Comparison of ENCODE assay signal across 11 cellular contexts in genomic region chr20:48919882-48920526, GRCh38. TPM values are rescaled to one million over a fixed set of nuclear protein-coding genes. Genes with fewer than 3 reads are reported as not detected.
DNase-seq lines count a peak whose midpoint lies in the region; ATAC-seq, FAIRE-seq and TF ChIP-seq lines count a peak whose summit lies in the region.
"Had no signal": no experiment of that assay in that cellular context is flagged by ENCODE, and none has a peak within 500 bp of the region (broad histone marks: within the 10 kb centered on the region; RNA-seq: fewer than 3 reads in every experiment).

No MANE protein-coding gene starts in this region.

- H3K9ac ChIP-seq in keratinocyte (ENCODE audit: control insufficient read depth, extremely low read depth, insufficient read depth, low read length): no peak overlapping the region

- no peak overlapping the region for H3K27ac Mint-ChIP-seq in MCF 10A (ENCODE audit: low read depth, unreplicated experiment)
- peak overlapping the region; percentile 98 for H3K27ac Mint-ChIP-seq in T-helper 17 cell

- intact Hi-C loops in MCF 10A (cut with micrococcal nuclease): loop anchor here (5.0 kb wide), 1 partner anchor 127 kb away; the partner anchor contains the start of gene CSE1L
- intact Hi-C loops in breast epithelium (cut with DNase I; ENCODE audit: low total_unique reads): no loop called here

- DNase-seq in MCF 10A (ENCODE audit: unreplicated experiment) (no peak), breast epithelium (ENCODE audit: low spot score in 2 of 2) (no peak), T-helper 17 cell (no peak), keratinocyte (ENCODE audit: low read depth, low spot score) (no peak), right atrium auricular region (ENCODE audit: low spot score) (no peak)

- H3K4me1 Mint-ChIP-seq in MCF 10A (ENCODE audit: insufficient read depth, unreplicated experiment): peaks cover 24% of the 10 kb centered on the region
- peaks cover 32% of the 10 kb centered on the region for H3K4me1 Mint-ChIP-seq in T-helper 17 cell

- TF ChIP-seq CTCF in MCF 10A (IDR thresholded peaks at IDR 0.05; ENCODE audit: unreplicated experiment): no peak
- TF ChIP-seq CTCF in breast epithelium (IDR thresholded peaks at IDR 0.05): no peak
- no peak for TF ChIP-seq CTCF in keratinocyte (optimal IDR thresholded peaks at IDR 0.05 in 1 of 3, IDR thresholded peaks at IDR 0.05 in 1 of 3, conservative IDR thresholded peaks at IDR 0.05 in 1 of 3; ENCODE audit: extremely low read depth in 1 of 3, insufficient read depth in 2 of 3, low read length in 3 of 3)
- no peak for TF ChIP-seq CTCF in right atrium auricular region (IDR thresholded peaks at IDR 0.05)

- no peaks in the 10 kb centered on the region for H3K9me1 ChIP-seq in keratinocyte (ENCODE audit: control insufficient read depth, extremely low read depth, insufficient read depth, low read length)

- FAIRE-seq in keratinocyte (lab: Jason Lieb, UNC): no peak
- FAIRE-seq: D721Med, endothelial cell of umbilical vein, islet of Langerhans had no signal

- H3K4me1 ChIP-seq in breast epithelium (peaks cover 0 to 10% of the 10 kb centered on the region in 2 donors), keratinocyte (ENCODE audit: control insufficient read depth, extremely low read depth, insufficient read depth, low read length) (peaks cover 19% of the 10 kb centered on the region), right atrium auricular region (peaks cover 0 to 24% of the 10 kb centered on the region in 2 donors)

- no peaks in the 10 kb centered on the region for H3K9me3 Mint-ChIP-seq in MCF 10A (ENCODE audit: unreplicated experiment)

- dilution Hi-C loops in keratinocyte (cut with MboI; ENCODE audit: extremely low pct_ligation_motif_present, low sequenced_read_pairs): loop anchor here (25.0 kb wide), 1 partner anchor 258 kb away; no protein-coding TSS in a partner anchor

- no peaks in the 10 kb centered on the region for H3K27me3 Mint-ChIP-seq in MCF 10A (ENCODE audit: insufficient read depth, unreplicated experiment)
- H3K27me3 Mint-ChIP-seq in T-helper 17 cell: peaks cover 4% of the 10 kb centered on the region

- H3K9me3 ChIP-seq in breast epithelium (no peaks in the 10 kb centered on the region), T-helper 17 cell (ENCODE audit: control insufficient read depth, low read length, poor library complexity, severe bottlenecking) (no peaks in the 10 kb centered on the region), keratinocyte (ENCODE audit: control insufficient read depth, low read depth, low read length) (no peaks in the 10 kb centered on the region), right atrium auricular region (no peaks in the 10 kb centered on the region)

- H3K4me3 Mint-ChIP-seq in MCF 10A (ENCODE audit: unreplicated experiment) (peak overlapping the region; percentile 82), T-helper 17 cell (peak overlapping the region; percentile 98)

- no peaks in the 10 kb centered on the region for H3K36me3 ChIP-seq in breast epithelium
- H3K36me3 ChIP-seq in keratinocyte (ENCODE audit: control insufficient read depth in 2 of 2, extremely low read depth in 1 of 2, insufficient read depth in 2 of 2, low read length in 2 of 2): no peaks in the 10 kb centered on the region
- no peaks in the 10 kb centered on the region for H3K36me3 ChIP-seq in right atrium auricular region

- H3K4me2 ChIP-seq in keratinocyte (ENCODE audit: control insufficient read depth, extremely low read depth, insufficient read depth, low read depth, low read length): peak overlapping the region; percentile 18

- peaks cover 3% of the 10 kb centered on the region for H4K20me1 ChIP-seq in keratinocyte (ENCODE audit: control insufficient read depth, extremely low read depth, insufficient read depth, low read length)

- no peak overlapping the region for H2AFZ ChIP-seq in keratinocyte (ENCODE audit: control insufficient read depth, low read length)

- POLR2A ChIA-PET in MCF 10A (lab: Yijun Ruan, JAX): interaction anchor here (1.8 kb wide), 1 partner anchor 15 kb away, joined by 3 read pairs; no protein-coding TSS in a partner anchor

- ATAC-seq in T-helper 17 cell (no peak), HG02759 (IDR thresholded peaks at IDR 0.05; ENCODE audit: unreplicated experiment) (no peak), SK-N-SH treated with all-trans-retinoic acid at 6 μM for 48 hours (no peak), HG03565 (IDR thresholded peaks at IDR 0.05; ENCODE audit: unreplicated experiment) (no peak)

- H3K4me3 ChIP-seq in breast epithelium (no peak overlapping the region), keratinocyte (ENCODE audit: control insufficient read depth in 2 of 3, extremely low read depth in 1 of 3, insufficient read depth in 2 of 3, low read depth in 1 of 3, low read length in 3 of 3) (no peak overlapping the region), right atrium auricular region (no peak overlapping the region)

- peaks cover 32% of the 10 kb centered on the region for H3K79me2 ChIP-seq in keratinocyte (ENCODE audit: control insufficient read depth, insufficient read depth, low read length)

- CTCF ChIA-PET in MCF 10A (lab: Yijun Ruan, JAX): interaction anchor here (0.6 to 1.7 kb wide), 4 partner anchors 14 to 262 kb away, joined by 3 to 5 read pairs (median 4); no protein-coding TSS in a partner anchor

- no peak for TF ChIP-seq POLR2A in breast epithelium (IDR thresholded peaks at IDR 0.05)

- no TSS peak for BruUV-seq in MCF 10A (replicated peaks; lab: Mats Ljungman, UMichigan)

- H3K36me3 Mint-ChIP-seq in MCF 10A (ENCODE audit: insufficient read depth, unreplicated experiment) (no peaks in the 10 kb centered on the region), T-helper 17 cell (ENCODE audit: low read depth) (peaks cover 3% of the 10 kb centered on the region)

- H3K27me3 ChIP-seq in breast epithelium: no peaks in the 10 kb centered on the region
- no peaks in the 10 kb centered on the region for H3K27me3 ChIP-seq in keratinocyte (ENCODE audit: control insufficient read depth, extremely low read depth, insufficient read depth, low read length)
- H3K27me3 ChIP-seq in right atrium auricular region: no peaks in the 10 kb centered on the region

- H3K27ac ChIP-seq in breast epithelium (no peak overlapping the region), keratinocyte (ENCODE audit: control insufficient read depth, insufficient read depth, low read length) (no peak overlapping the region), right atrium auricular region (no peak overlapping the region)

TF ChIP-seq in SK-N-SH treated with all-trans-retinoic acid at 6 μM for 48 hours, 23 proteins besides CTCF, POLR2A, EP300 and RAD21 (continues in another document):
- no peak for TF ChIP-seq CSRNP3 (CRISPR knock-in tag; IDR thresholded peaks at IDR 0.05)
- TF ChIP-seq ZFP30 (CRISPR knock-in tag; IDR thresholded peaks at IDR 0.05): no peak
- no peak for TF ChIP-seq ZNF565 (CRISPR knock-in tag; conservative IDR thresholded peaks at IDR 0.05; ENCODE audit: low read depth)
- TF ChIP-seq ISL1 (CRISPR knock-in tag; IDR thresholded peaks at IDR 0.05): no peak
- no peak for TF ChIP-seq PATZ1 (CRISPR knock-in tag; IDR thresholded peaks at IDR 0.05; ENCODE audit: borderline replicate concordance)
- TF ChIP-seq CSDC2 (CRISPR knock-in tag; IDR thresholded peaks at IDR 0.05): no peak
- no peak for TF ChIP-seq BACH2 (CRISPR knock-in tag; IDR thresholded peaks at IDR 0.05; ENCODE audit: borderline replicate concordance)
- TF ChIP-seq OSR1 (CRISPR knock-in tag; IDR thresholded peaks at IDR 0.05): no peak
- no peak for TF ChIP-seq RARB (CRISPR knock-in tag; IDR thresholded peaks at IDR 0.05)

RNA-seq across cellular contexts. Expression of gene ARFGEF2, which starts 1.5 kb away (rescaled TPM):
- total RNA-seq in MCF 10A (2022) (30.3 and 33.5 TPM in 2 replicates), breast epithelium (10 to 100 TPM; 37.1 to 61.6 (median 42.3) TPM), T-helper 17 cell (10 to 100 TPM; 24.1 to 24.7 TPM), right atrium auricular region (10 to 100 TPM; 31.5 to 46.5 TPM)
- polyA plus RNA-seq in keratinocyte: 14.8 to 19.2 TPM (median 16.0 TPM) in 3 replicates
- 14.3 TPM for polyA plus RNA-seq in keratinocyte (2011; ENCODE audit: low read depth)
- 9.2 and 13.4 TPM in 2 replicates for polyA plus RNA-seq in keratinocyte (2011; cell fraction: cytosol; rRNA removed)
- 19.7 and 23.6 TPM in 2 replicates for polyA plus RNA-seq in keratinocyte (2011; cell fraction: nucleus; rRNA removed)
- polyA plus RNA-seq in keratinocyte (2012; ENCODE audit: low replicate concordance): 11.0 and 13.2 TPM in 2 replicates
- polyA minus RNA-seq in keratinocyte: 28.4 to 76.2 TPM (median 39.1 TPM) in 3 replicates
- 19.6 TPM for polyA minus RNA-seq in keratinocyte (2011; cell fraction: cytosol; rRNA and poly(A)+ RNA removed)
- 36.6 and 52.2 TPM in 2 replicates for polyA minus RNA-seq in keratinocyte (2011; cell fraction: nucleus; rRNA and poly(A)+ RNA removed)
